Comparison of ENCODE assay signal across 13 cellular contexts in genomic region chr9:104906441-104907277, GRCh38. TPM values are rescaled to one million over a fixed set of nuclear protein-coding genes. Genes with fewer than 3 reads are reported as not detected.
DNase-seq lines count a peak whose midpoint lies in the region; ATAC-seq, FAIRE-seq and TF ChIP-seq lines count a peak whose summit lies in the region.
"Had no signal": no experiment of that assay in that cellular context is flagged by ENCODE, and none has a peak within 500 bp of the region (broad histone marks: within the 10 kb centered on the region; RNA-seq: fewer than 3 reads in every experiment).

No MANE protein-coding gene starts in this region.

- H2AFZ ChIP-seq in H1 (ENCODE audit: low read length) = no peak overlapping the region

- H3K4me1 Mint-ChIP-seq in activated T-cell treated with anti-CD3 and anti-CD28 coated beads, Interleukin-2, amount 50 U/mL, for 24 hours (ENCODE audit: low read depth) = peaks cover 17% of the 10 kb centered on the region

- H3K4me3 Mint-ChIP-seq in activated T-cell treated with anti-CD3 and anti-CD28 coated beads, Interleukin-2, amount 50 U/mL, for 24 hours = no peak overlapping the region

- TF ChIP-seq CTCF in H1 (IDR thresholded peaks at IDR 0.05; ENCODE audit: control extremely low read depth in 1 of 3, insufficient read depth in 1 of 3, low read depth in 1 of 3, low read length in 3 of 3) (no peak), left lung (IDR thresholded peaks at IDR 0.05) (no peak)

- H3K27me3 ChIP-seq in H1 (replicated peaks in 1 of 4; ENCODE audit: control insufficient read depth in 3 of 4, extremely low read depth in 1 of 4, insufficient read depth in 3 of 4, low read length in 3 of 4) = no peaks in the 10 kb centered on the region
- no peaks in the 10 kb centered on the region for H3K27me3 ChIP-seq in left lung
- no peaks in the 10 kb centered on the region for H3K27me3 ChIP-seq in thymus (ENCODE audit: control insufficient read depth, insufficient read depth)

- no peak overlapping the region for H2BK15ac ChIP-seq in H1 (ENCODE audit: low read length)

- TF ChIP-seq POLR2A in H1 (IDR thresholded peaks at IDR 0.05; ENCODE audit: control extremely low read depth in 1 of 2, low read depth in 2 of 2, low read length in 2 of 2) = no peak

- H3K4me2 ChIP-seq in H1 (ENCODE audit: insufficient read depth in 1 of 2, low read depth in 2 of 2, low read length in 2 of 2) = no peak overlapping the region

- POLR2A ChIA-PET in H1 (lab: Charles Lee; ENCODE audit: partially characterized antibody) = no interaction called here

- no peak overlapping the region for H2BK120ac ChIP-seq in H1 (replicated peaks; ENCODE audit: low read depth, low read length)

- no peak for TF ChIP-seq RAD21 in H1 (IDR thresholded peaks at IDR 0.05 in 1 of 2, conservative IDR thresholded peaks at IDR 0.05 in 1 of 2; ENCODE audit: low read depth in 2 of 2, low read length in 2 of 2)

- no peaks in the 10 kb centered on the region for H3K79me2 ChIP-seq in H1 (ENCODE audit: control insufficient read depth in 1 of 2, insufficient read depth in 2 of 2, low read length in 2 of 2)

- no peaks in the 10 kb centered on the region for H3K36me3 Mint-ChIP-seq in activated T-cell treated with anti-CD3 and anti-CD28 coated beads, Interleukin-2, amount 50 U/mL, for 24 hours (ENCODE audit: low read depth)

- no peak overlapping the region for H3K56ac ChIP-seq in H1 (replicated peaks; ENCODE audit: insufficient read length, low read depth, low read length)

- no peak overlapping the region for H4K8ac ChIP-seq in H1 (ENCODE audit: extremely low read depth, insufficient read depth, low read length)

- no peaks in the 10 kb centered on the region for H3K27me3 Mint-ChIP-seq in activated T-cell treated with anti-CD3 and anti-CD28 coated beads, Interleukin-2, amount 50 U/mL, for 24 hours

- CTCF ChIA-PET in H1 (lab: Charles Lee; ENCODE audit: partially characterized antibody) = no interaction called here

- no peak overlapping the region; the same call in 1 of the 2 replicates for H2AK5ac ChIP-seq in H1 (ENCODE audit: low read depth, low read length)

- no peak overlapping the region for H3K27ac Mint-ChIP-seq in activated T-cell treated with anti-CD3 and anti-CD28 coated beads, Interleukin-2, amount 50 U/mL, for 24 hours

- H3K4ac ChIP-seq in H1 (replicated peaks; ENCODE audit: insufficient read length, low read depth, low read length) = no peak overlapping the region

- no peak overlapping the region for H4K5ac ChIP-seq in H1 (ENCODE audit: insufficient read length, low read depth, low read length)

- no peak overlapping the region for H3K23ac ChIP-seq in H1 (ENCODE audit: insufficient read length)

- H4K20me1 ChIP-seq in H1 (replicated peaks in 1 of 2; ENCODE audit: control insufficient read depth in 1 of 2, insufficient read depth in 2 of 2, low read length in 2 of 2) = peaks cover 0 to 2% of the 10 kb centered on the region in 2 experiments

- H2BK20ac ChIP-seq in H1 (ENCODE audit: low read length) = 0 out of 2 replicates have a peak overlapping the region, but pooled peaks have one; percentile 49

- peaks cover 3% of the 10 kb centered on the region; the same call in 1 of the 2 replicates for H3K79me1 ChIP-seq in H1 (ENCODE audit: low read depth, low read length)

- no peaks in the 10 kb centered on the region for H3K9me3 Mint-ChIP-seq in activated T-cell treated with anti-CD3 and anti-CD28 coated beads, Interleukin-2, amount 50 U/mL, for 24 hours

- H3K9ac ChIP-seq in H1 (replicated peaks in 1 of 4; ENCODE audit: extremely low read depth in 1 of 4, low read depth in 3 of 4, low read length in 3 of 4) = no peak overlapping the region

- no peak overlapping the region for H3K27ac ChIP-seq in H1 (ENCODE audit: low read depth, low read length)
- peak overlapping the region; percentile 21 to 58 for H3K27ac ChIP-seq in left lung
- H3K27ac ChIP-seq in thymus (ENCODE audit: low read depth) = peak overlapping the region; percentile 15

- no peak overlapping the region for H2BK5ac ChIP-seq in H1 (ENCODE audit: low read depth, low read length)

- H3K23me2 ChIP-seq in H1 (ENCODE audit: low read depth, low read length) = no peaks in the 10 kb centered on the region

- TF ChIP-seq EP300 in H1 (IDR thresholded peaks at IDR 0.05; ENCODE audit: borderline replicate concordance in 1 of 2, low read depth in 2 of 2, low read length in 2 of 2) = no peak

- peak; percentile 44 for ATAC-seq in left lung

- H3K36me3 ChIP-seq in H1 (ENCODE audit: control insufficient read depth in 2 of 4, insufficient read depth in 4 of 4, low read length in 3 of 4) = no peaks in the 10 kb centered on the region
- peaks cover 0 to 13% of the 10 kb centered on the region in 2 donors for H3K36me3 ChIP-seq in left lung
- peaks cover 8% of the 10 kb centered on the region for H3K36me3 ChIP-seq in thymus (ENCODE audit: control insufficient read depth, insufficient read depth)

- H3K14ac ChIP-seq in H1 (ENCODE audit: insufficient read length) = no peak overlapping the region

- no peak overlapping the region for H3K18ac ChIP-seq in H1 (ENCODE audit: extremely low read depth, low read length)

- H3K4me3 ChIP-seq in H1 (ENCODE audit: extremely low read depth in 1 of 4, insufficient read depth in 2 of 4, low read depth in 3 of 4, low read length in 4 of 4) (no peak overlapping the region), left lung (no peak overlapping the region), thymus (ENCODE audit: low read length) (no peak overlapping the region)

- WGBS in H1 (ENCODE audit: extremely low coverage in 1 of 2, insufficient coverage in 1 of 2, insufficient read length in 1 of 2, insufficient replicate concordance in 2 of 2, low coverage in 1 of 2, low lambda C conversion rate in 2 of 2, missing lambda C conversion rate in 1 of 2), 2 experiments = 89% methylated on average over 5 of the region's 5 CpGs; no CpG with 5 or more reads in 1 of the 2 experiments
- WGBS in thymus = 95% methylated on average over 5 of the region's 5 CpGs

- peak; percentile 95 for DNase-seq in HS-5 (ENCODE audit: low read depth)
- peak in 1 of 2 experiments; percentile 30 for DNase-seq in H1 (ENCODE audit: low read depth in 1 of 2, low spot score in 2 of 2)
- no peak for DNase-seq in left lung
- DNase-seq in globus pallidus (ENCODE audit: low spot score) = no peak
- no peak for DNase-seq in HuH-7.5 (ENCODE audit: low spot score)
- DNase-seq in DMS79 treated with DMSO at 0.1 percent for 48 hours (lab: John Stamatoyannopoulos, UW) = no peak
- DNase-seq in activated T-cell treated with anti-CD3 and anti-CD28 coated beads, Interleukin-2, amount 50 U/mL, for 24 hours = no peak
- DNase-seq: kidney; NCI-H345; retina; stimulated activated CD8-positive, alpha-beta memory T cell treated with anti-CD3 and anti-CD28 coated beads, Interleukin-4, amount 100 ng/mL, for 48 hours had no signal

- FAIRE-seq in H1 (lab: Jason Lieb, UNC) = no peak
- FAIRE-seq: colon, kidney had no signal

- H4K91ac ChIP-seq in H1 (replicated peaks; ENCODE audit: insufficient read length, low read length) = no peak overlapping the region

- H3K9me3 ChIP-seq in H1 (ENCODE audit: insufficient read depth in 2 of 2, low read depth in 1 of 2, low read length in 1 of 2) = no peaks in the 10 kb centered on the region
- no peaks in the 10 kb centered on the region for H3K9me3 ChIP-seq in left lung
- H3K9me3 ChIP-seq in thymus (ENCODE audit: control insufficient read depth) = no peaks in the 10 kb centered on the region

- peaks cover 0 to 4% (median 1%) of the 10 kb centered on the region in 4 experiments; a peak in 3 of 7 replicates for H3K4me1 ChIP-seq in H1 (replicated peaks in 1 of 4; ENCODE audit: control insufficient read depth in 3 of 4, insufficient read depth in 4 of 4, low read length in 3 of 4)
- peaks cover 24 to 60% of the 10 kb centered on the region in 2 donors for H3K4me1 ChIP-seq in left lung
- peaks cover 4% of the 10 kb centered on the region for H3K4me1 ChIP-seq in thymus (ENCODE audit: control insufficient read depth, insufficient read depth, low read length)

- H2BK12ac ChIP-seq in H1 (ENCODE audit: low read depth, low read length) = no peak overlapping the region

- intact Hi-C loops in left lung (cut with DNase I) = no loop called here

TF ChIP-seq in H1, 55 proteins besides CTCF, POLR2A, EP300 and RAD21:
- TF ChIP-seq CREB1 (IDR thresholded peaks at IDR 0.05) = no peak
- TF ChIP-seq BACH1 (IDR thresholded peaks at IDR 0.05; ENCODE audit: low read length) = no peak
- no peak for TF ChIP-seq SRF (IDR thresholded peaks at IDR 0.05; ENCODE audit: low read depth, low read length)
- no peak for TF ChIP-seq EZH2 (IDR thresholded peaks at IDR 0.05; ENCODE audit: low read depth, low read length, severe bottlenecking)
- no peak for TF ChIP-seq CTBP2 (IDR thresholded peaks at IDR 0.05; ENCODE audit: borderline replicate concordance, insufficient read depth, insufficient read length, low read length)
- no peak for TF ChIP-seq CEBPB (IDR thresholded peaks at IDR 0.05; ENCODE audit: low read depth, low read length)
- TF ChIP-seq SP1 (IDR thresholded peaks at IDR 0.05; ENCODE audit: low read depth, low read length) = no peak
- no peak for TF ChIP-seq EGR1 (IDR thresholded peaks at IDR 0.05; ENCODE audit: borderline replicate concordance, low read depth, low read length)
- TF ChIP-seq CHD1 (IDR thresholded peaks at IDR 0.05; ENCODE audit: low read depth, low read length) = no peak
- TF ChIP-seq BCL11A (IDR thresholded peaks at IDR 0.05; ENCODE audit: low read depth in 2 of 2, low read length in 2 of 2) = no peak
- no peak for TF ChIP-seq FOSL1 (IDR thresholded peaks at IDR 0.05; ENCODE audit: insufficient read depth, low read depth, low read length)
- TF ChIP-seq ZNF274 (IDR thresholded peaks at IDR 0.05; ENCODE audit: borderline replicate concordance, extremely low read depth, low read length) = no peak

RNA-seq across cellular contexts. Expression of gene ABCA1, which starts 21.3 kb away (rescaled TPM):
- total RNA-seq in H1 (2021; fragmentation: NEBNext Ultra II Directional; extraction: Animal tissue kit (Norgen Biotek cat#: 25700)) = 7.8 and 8.5 TPM in 2 replicates
- polyA plus RNA-seq in H1 (2011; rRNA removed) (6.9 and 7.3 TPM in 2 replicates), thymus (25.9 TPM)
- polyA plus RNA-seq in H1 (2011; cell fraction: cytosol; rRNA removed) = 5.2 TPM
- 11.8 TPM for polyA plus RNA-seq in H1 (2011; cell fraction: nucleus; rRNA removed)
- polyA plus RNA-seq in H1 (2012, experiment 1 of 2) = 4.0 to 4.8 TPM (median 4.2 TPM) in 4 replicates
- polyA plus RNA-seq in H1 (2012, experiment 2 of 2) = 0.33 TPM
- 1.7 TPM for polyA plus RNA-seq in H1 (2013, experiment 1 of 2)
- polyA plus RNA-seq in H1 (2013, experiment 2 of 2) = 1.1 TPM
- polyA minus RNA-seq in H1 (2011; rRNA and poly(A)+ RNA removed) = 82.4 and 99.2 TPM in 2 replicates
- 19.4 TPM for polyA minus RNA-seq in H1 (2011; cell fraction: cytosol; rRNA and poly(A)+ RNA removed)
- polyA minus RNA-seq in H1 (2011; cell fraction: nucleus; rRNA and poly(A)+ RNA removed) = 45.3 TPM
- 10 to 100 TPM; 40.5 to 53.0 TPM for total RNA-seq in left lung
